Comparison of ENCODE assay signal across 15 cellular contexts in genomic region chr1:10401281-10401680, GRCh38. TPM values are rescaled to one million over a fixed set of nuclear protein-coding genes. Genes with fewer than 3 reads are reported as not detected.
DNase-seq lines count a peak whose midpoint lies in the region; ATAC-seq, FAIRE-seq and TF ChIP-seq lines count a peak whose summit lies in the region.
"Had no signal": no experiment of that assay in that cellular context is flagged by ENCODE, and none has a peak within 500 bp of the region (broad histone marks: within the 10 kb centered on the region; RNA-seq: fewer than 3 reads in every experiment).

No MANE protein-coding gene starts in this region.

- no peak overlapping the region for H3K18ac ChIP-seq in H9 (ENCODE audit: insufficient read length, low read depth, low read length)

- H3K4me1 ChIP-seq in A673 (ENCODE audit: insufficient read depth, low read length, poor library complexity, severe bottlenecking) (peaks cover 18% of the 10 kb centered on the region), H9 (ENCODE audit: insufficient read depth, low read length) (no peaks in the 10 kb centered on the region), K562 (replicated peaks in 1 of 2; ENCODE audit: control insufficient read depth in 2 of 2, insufficient read depth in 2 of 2, low read length in 2 of 2) (peaks cover 21 to 23% of the 10 kb centered on the region in 2 experiments), lower lobe of right lung (peaks cover 29% of the 10 kb centered on the region), suprapubic skin (peaks cover 26% of the 10 kb centered on the region)

- H3K4me1 Mint-ChIP-seq in H9, result peaks cover 14 to 18% of the 10 kb centered on the region in 2 experiments

- no peak overlapping the region for H3K23ac ChIP-seq in H9 (ENCODE audit: insufficient read length, low read depth, low read length)

- H2BK15ac ChIP-seq in H9 (ENCODE audit: low read depth, low read length), result no peak overlapping the region

- no peaks in the 10 kb centered on the region; a peak in 2 of 5 replicates for H3K9me3 Mint-ChIP-seq in H9
- H3K9me3 Mint-ChIP-seq: activated naive CD4-positive, alpha-beta T cell treated with anti-CD3 and anti-CD28 coated beads, Interleukin-2, amount 10 ng/mL, durations not matched to agents 7 days and 5 days had no signal

- no peak overlapping the region for H3K14ac ChIP-seq in H9 (ENCODE audit: insufficient read depth, low read length)

- no peaks in the 10 kb centered on the region for H3K79me1 ChIP-seq in H9 (ENCODE audit: insufficient read depth, low read depth, low read length, poor library complexity, severe bottlenecking)

- POLR2A ChIA-PET in A673 (lab: Charles Lee; ENCODE audit: low non-redundant PET), result no interaction called here
- POLR2A ChIA-PET in K562 (lab: Yijun Ruan, JAX), result interaction anchor here (0.6 to 2.7 kb wide), 7 partner anchors 10 to 1117 kb away, joined by 3 to 29 read pairs (median 4); no protein-coding TSS in a partner anchor

- H3K4me2 ChIP-seq in H9 (ENCODE audit: insufficient read depth, insufficient read length, low read length), result no peak overlapping the region
- no peak overlapping the region for H3K4me2 ChIP-seq in K562 (ENCODE audit: insufficient read depth, low read length)

- H2BK20ac ChIP-seq in H9 (ENCODE audit: low read depth, low read length, poor library complexity, severe bottlenecking), result no peak overlapping the region

- no peak overlapping the region for H2BK5ac ChIP-seq in H9 (ENCODE audit: insufficient read length, low read length)

- H4K20me1 ChIP-seq in H9 (ENCODE audit: control insufficient read depth, insufficient read depth, insufficient read length), result no peaks in the 10 kb centered on the region
- peaks cover 8% of the 10 kb centered on the region; the same call in 1 of the 2 replicates for H4K20me1 ChIP-seq in K562 (replicated peaks; ENCODE audit: control insufficient read depth, insufficient read depth, low read length)

- no peak overlapping the region for H4K91ac ChIP-seq in H9 (ENCODE audit: insufficient read length, low read depth, low read length)

- H3K27me3 ChIP-seq in A673 (replicated peaks; ENCODE audit: insufficient read depth, low read depth, low read length, poor library complexity), result no peaks in the 10 kb centered on the region
- no peaks in the 10 kb centered on the region for H3K27me3 ChIP-seq in H9 (ENCODE audit: insufficient read depth, low read length)
- H3K27me3 ChIP-seq in K562 (ENCODE audit: control insufficient read depth in 2 of 2, insufficient read depth in 2 of 2, low read length in 2 of 2), result no peaks in the 10 kb centered on the region
- no peaks in the 10 kb centered on the region for H3K27me3 ChIP-seq in lower lobe of right lung (ENCODE audit: low read depth)
- no peaks in the 10 kb centered on the region for H3K27me3 ChIP-seq in suprapubic skin
- H3K27me3 ChIP-seq: sigmoid colon had no signal

- H2BK120ac ChIP-seq in H9 (ENCODE audit: low read depth, low read length, poor library complexity, severe bottlenecking), result no peak overlapping the region

- no peak for FAIRE-seq in K562 (lab: Jason Lieb, UNC)
- FAIRE-seq: HTR-8/SVneo had no signal

- H3K27me3 Mint-ChIP-seq in H9 (ENCODE audit: low read depth), result no peaks in the 10 kb centered on the region

- CTCF ChIA-PET in A673 (lab: Charles Lee), result interaction anchor here (0.6 kb wide), 1 partner anchor 681 kb away, joined by 4 read pairs; no protein-coding TSS in a partner anchor
- CTCF ChIA-PET in K562 (lab: Yijun Ruan, JAX; ENCODE audit: low intra/inter-chr PET ratio), result no interaction called here

- H3K9ac ChIP-seq in H9 (ENCODE audit: extremely low read depth, insufficient read length, low read length), result no peak overlapping the region
- peak overlapping the region in 1 of 2 experiments; percentile 86; a peak in 1 of 4 replicates for H3K9ac ChIP-seq in K562 (ENCODE audit: insufficient read depth in 1 of 2, low read depth in 2 of 2, low read length in 2 of 2)

- no peaks in the 10 kb centered on the region for H3K9me1 ChIP-seq in K562 (ENCODE audit: control insufficient read depth, insufficient read depth, low read length)

- no TSS peak for BruUV-seq in A673 (replicated peaks; lab: Mats Ljungman, UMichigan)
- no TSS peak for BruUV-seq in K562 (replicated peaks; lab: Mats Ljungman, UMichigan)

- DNase-seq in A673 (ENCODE audit: low spot score) (no peak), H9 (no peak), K562 (ENCODE audit: extremely low read depth in 1 of 4, low spot score in 3 of 4) (no peak), lower lobe of right lung (no peak), NK-92 (lab: John Stamatoyannopoulos, UW; ENCODE audit: unreplicated experiment) (no peak), HuH-7.5 (ENCODE audit: low spot score) (no peak), suprapubic skin (ENCODE audit: low spot score in 2 of 2) (no peak)
- DNase-seq: activated CD4-positive, alpha-beta T cell treated with anti-CD3 and anti-CD28 coated beads, Interleukin-2, amount 50 U/mL, for 48 hours; activated naive CD4-positive, alpha-beta T cell treated with anti-CD3 and anti-CD28 coated beads, Interleukin-2, amount 10 ng/mL, durations not matched to agents 7 days and 5 days; hypothalamus; NCI-H187; sigmoid colon; T-helper 1 cell had no signal

- H3K79me2 ChIP-seq in H9 (ENCODE audit: insufficient read depth, low read length) (peaks cover 11% of the 10 kb centered on the region), K562 (ENCODE audit: control insufficient read depth, insufficient read depth, low read length) (peaks cover 42% of the 10 kb centered on the region)

- no peak overlapping the region for H3T11ph ChIP-seq in H9 (ENCODE audit: low read length)

- H4K5ac ChIP-seq in H9 (ENCODE audit: insufficient read length, low read depth, low read length), result no peak overlapping the region

- H3K36me3 ChIP-seq in A673 (ENCODE audit: insufficient read depth, low read length, poor library complexity, severe bottlenecking) (peaks cover 60% of the 10 kb centered on the region), K562 (ENCODE audit: control insufficient read depth, insufficient read depth, low read length) (peaks cover 62% of the 10 kb centered on the region), lower lobe of right lung (peaks cover 46% of the 10 kb centered on the region), suprapubic skin (peaks cover 41% of the 10 kb centered on the region)

- TF ChIP-seq EP300 in K562 (IDR thresholded peaks at IDR 0.05; ENCODE audit: low read length) (no peak), suprapubic skin (IDR thresholded peaks at IDR 0.05) (no peak)

- H2AFZ ChIP-seq in H9 (ENCODE audit: low read length), result no peak overlapping the region
- H2AFZ ChIP-seq in K562 (ENCODE audit: low read depth, low read length), result no peak overlapping the region

- H3K56ac ChIP-seq in H9 (ENCODE audit: insufficient read length, low read depth, low read length), result no peak overlapping the region

- no peak overlapping the region for H4K8ac ChIP-seq in H9 (replicated peaks; ENCODE audit: insufficient read length, low read depth, low read length)

- H2AK5ac ChIP-seq in H9 (ENCODE audit: insufficient read length, low read length), result no peak overlapping the region

- no peak for TF ChIP-seq POLR2A in K562 (conservative IDR thresholded peaks at IDR 0.05)
- no peak for TF ChIP-seq POLR2A in suprapubic skin (IDR thresholded peaks at IDR 0.05)

- H2BK12ac ChIP-seq in H9 (ENCODE audit: insufficient read length, low read depth, low read length), result no peak overlapping the region

- H3K4me3 ChIP-seq in A673 (ENCODE audit: low read depth, low read length, poor library complexity, severe bottlenecking) (peak overlapping the region; percentile 95), K562 (0 out of 2 replicates have a peak overlapping the region, but pooled peaks have one; percentile 66), lower lobe of right lung (no peak overlapping the region), suprapubic skin (no peak overlapping the region)
- H3K4me3 ChIP-seq: sigmoid colon had no signal

- peak overlapping the region in 1 of 2 experiments; percentile 95; a peak in 2 of 5 replicates for H3K4me3 Mint-ChIP-seq in H9

- peaks cover 43 to 68% (median 61%) of the 10 kb centered on the region in 3 experiments for H3K36me3 Mint-ChIP-seq in H9 (ENCODE audit: insufficient read depth in 1 of 3, low read depth in 3 of 3)

- intact Hi-C loops in A673 (cut with micrococcal nuclease; ENCODE audit: unreplicated experiment) (no loop called here), K562 (cut with micrococcal nuclease) (no loop called here), lower lobe of right lung (cut with DNase I) (no loop called here)

- ATAC-seq in K562, result no peak
- ATAC-seq in lower lobe of right lung, result no peak
- ATAC-seq in GM19395 (IDR thresholded peaks at IDR 0.05; ENCODE audit: unreplicated experiment), result no peak

- H3K27ac Mint-ChIP-seq in H9, result peak overlapping the region in 2 of 3 experiments; percentile 37 to 78; a peak in 2 of 7 replicates
- H3K27ac Mint-ChIP-seq: activated naive CD4-positive, alpha-beta T cell treated with anti-CD3 and anti-CD28 coated beads, Interleukin-2, amount 10 ng/mL, durations not matched to agents 7 days and 5 days had no signal

- no peak for TF ChIP-seq RAD21 in K562 (CRISPR knock-in tag; conservative IDR thresholded peaks at IDR 0.05 in 1 of 2, IDR thresholded peaks at IDR 0.05 in 1 of 2)

- no peak overlapping the region for H3K27ac ChIP-seq in A673 (ENCODE audit: low read depth, low read length, poor library complexity, severe bottlenecking)
- no peak overlapping the region for H3K27ac ChIP-seq in H9 (ENCODE audit: insufficient read length, low read depth, low read length)
- H3K27ac ChIP-seq in K562 (ENCODE audit: extremely low read depth, low read depth, low read length), result peak overlapping the region; percentile 92; the same call in 2 of the 3 replicates
- peak overlapping the region; percentile 32 for H3K27ac ChIP-seq in lower lobe of right lung
- H3K27ac ChIP-seq in suprapubic skin, result no peak overlapping the region

- H3K9me3 ChIP-seq in A673 (ENCODE audit: low read depth, low read length, poor library complexity, severe bottlenecking) (no peaks in the 10 kb centered on the region), H9 (ENCODE audit: control insufficient read depth, low read depth, low read length) (no peaks in the 10 kb centered on the region), K562 (replicated peaks; ENCODE audit: control insufficient read depth, insufficient read depth, low read depth, low read length) (no peaks in the 10 kb centered on the region), lower lobe of right lung (no peaks in the 10 kb centered on the region), suprapubic skin (no peaks in the 10 kb centered on the region)
- H3K9me3 ChIP-seq: sigmoid colon had no signal

- in situ Hi-C loops in K562 (cut with MboI), result no loop called here

- H3K23me2 ChIP-seq in H9 (ENCODE audit: insufficient read length, low read depth, low read length, poor library complexity, severe bottlenecking), result peaks cover 16% of the 10 kb centered on the region

- H3K4ac ChIP-seq in H9 (ENCODE audit: low read depth, low read length), result no peak overlapping the region

- TF ChIP-seq CTCF in A673 (conservative IDR thresholded peaks at IDR 0.05; ENCODE audit: low read depth, low read length) (no peak), H9 (conservative IDR thresholded peaks at IDR 0.05) (no peak), K562 (IDR thresholded peaks at IDR 0.05 in 2 of 3, conservative IDR thresholded peaks at IDR 0.05 in 1 of 3; ENCODE audit: insufficient read depth in 2 of 3, low read depth in 1 of 3, low read length in 3 of 3) (no peak), lower lobe of right lung (IDR thresholded peaks at IDR 0.05) (no peak), suprapubic skin (IDR thresholded peaks at IDR 0.05) (no peak)

- WGBS in H9 (ENCODE audit: extremely low coverage, insufficient read length, low lambda C conversion rate), result no CpG with 5 or more reads among the region's 1 CpG
- WGBS in K562 (ENCODE audit: insufficient coverage, low coverage, missing lambda C conversion rate), result 75% methylated on average over 1 of the region's 1 CpG
- WGBS in suprapubic skin, result 69% methylated on average over 1 of the region's 1 CpG

RNA-seq across cellular contexts. Expression of gene PGD, which starts 2.4 kb away (rescaled TPM):
- total RNA-seq in A673 (2021), result 423 and 451 TPM in 2 replicates
- total RNA-seq in H9 (2021), result 289 and 291 TPM in 2 replicates
- 148 and 225 TPM in 2 replicates for total RNA-seq in K562 (2011; cell fraction: chromatin; rRNA removed; ENCODE audit: low replicate concordance)
- 169 and 177 TPM in 2 replicates for total RNA-seq in K562 (2011; cell fraction: nucleolus; rRNA removed)
- total RNA-seq in K562 (2011; cell fraction: nucleoplasm; rRNA removed), result 160 and 163 TPM in 2 replicates
- 239 and 254 TPM in 2 replicates for total RNA-seq in K562 (2014; rRNA removed)
- total RNA-seq in K562 (2014; rRNA removed; fragmentation: Illumina TruSeq; extraction: Trizol), result 152 and 177 TPM in 2 replicates
- 191 and 200 TPM in 2 replicates for total RNA-seq in K562 (2015; rRNA removed; fragmentation: Illumina TruSeq; extraction: Trizol)
- 339 and 353 TPM in 2 replicates for total RNA-seq in K562 (2021)
- polyA plus RNA-seq in K562 (2011; rRNA removed), result 185 and 229 TPM in 2 replicates
- 256 and 298 TPM in 2 replicates for polyA plus RNA-seq in K562 (2011; cell fraction: cytosol; rRNA removed)
- 137 and 184 TPM in 2 replicates for polyA plus RNA-seq in K562 (2011; cell fraction: nucleus; rRNA removed)
- polyA plus RNA-seq in K562 (2012), result 387 and 522 TPM in 2 replicates
- polyA plus RNA-seq in K562 (2014; fragmentation: Illumina TruSeq; extraction: Trizol), result 402 and 513 TPM in 2 replicates
- polyA plus RNA-seq in K562 (2014; fragmentation: Nextera tagmentation; extraction: Ambion mirVana), result 100 to 1,000 TPM; 292 to 542 TPM
- 257 and 270 TPM in 2 replicates for polyA plus RNA-seq in K562 (2014; rRNA removed)
- polyA minus RNA-seq in K562 (2011; rRNA and poly(A)+ RNA removed), result 230 and 264 TPM in 2 replicates
- polyA minus RNA-seq in K562 (2011; cell fraction: cytosol; rRNA and poly(A)+ RNA removed), result 167 and 254 TPM in 2 replicates
- 47.3 and 81.1 TPM in 2 replicates for polyA minus RNA-seq in K562 (2011; cell fraction: nucleus; rRNA and poly(A)+ RNA removed)
- total RNA-seq in lower lobe of right lung, result 213 TPM
- total RNA-seq in suprapubic skin, result 10 to 100 TPM; 42.3 to 78.8 (median 77.7) TPM

RNA-seq across cellular contexts. Expression of gene CENPS, which starts 29.0 kb away (rescaled TPM):
- total RNA-seq in A673 (2021) (37.7 and 42.2 TPM in 2 replicates), H9 (2021) (16.3 and 17.8 TPM in 2 replicates), K562 (2014; rRNA removed) (21.7 and 24.0 TPM in 2 replicates), K562 (2014; rRNA removed; fragmentation: Illumina TruSeq; extraction: Trizol) (31.8 and 33.4 TPM in 2 replicates), K562 (2015; rRNA removed; fragmentation: Illumina TruSeq; extraction: Trizol) (26.7 and 31.3 TPM in 2 replicates), K562 (2021) (27.1 and 28.9 TPM in 2 replicates), lower lobe of right lung (13.4 TPM), suprapubic skin (1 to 10 TPM in 2 of 4 donors, under 1 TPM in 1, not detected in 1; 0.62 to 3.6 (median 2.5) TPM)
- total RNA-seq in K562 (2011; cell fraction: chromatin; rRNA removed; ENCODE audit: low replicate concordance), result 7.7 and 8.5 TPM in 2 replicates
- total RNA-seq in K562 (2011; cell fraction: nucleolus; rRNA removed), result 5.1 and 5.8 TPM in 2 replicates
- 6.0 and 8.2 TPM in 2 replicates for total RNA-seq in K562 (2011; cell fraction: nucleoplasm; rRNA removed)
- polyA plus RNA-seq in K562 (2011; rRNA removed) (12.6 and 14.0 TPM in 2 replicates), K562 (2014; fragmentation: Illumina TruSeq; extraction: Trizol) (26.0 and 26.3 TPM in 2 replicates), K562 (2014; fragmentation: Nextera tagmentation; extraction: Ambion mirVana) (10 to 100 TPM; 10.2 to 16.4 TPM), K562 (2014; rRNA removed) (20.5 and 36.0 TPM in 2 replicates)
- polyA plus RNA-seq in K562 (2011; cell fraction: cytosol; rRNA removed), result 9.0 and 12.0 TPM in 2 replicates
- 4.9 and 6.3 TPM in 2 replicates for polyA plus RNA-seq in K562 (2011; cell fraction: nucleus; rRNA removed)
- polyA plus RNA-seq in K562 (2012), result 29.5 and 36.6 TPM in 2 replicates
- 4.9 and 5.4 TPM in 2 replicates for polyA minus RNA-seq in K562 (2011; rRNA and poly(A)+ RNA removed)
- 2.4 and 4.5 TPM in 2 replicates for polyA minus RNA-seq in K562 (2011; cell fraction: cytosol; rRNA and poly(A)+ RNA removed)
- polyA minus RNA-seq in K562 (2011; cell fraction: nucleus; rRNA and poly(A)+ RNA removed), result 3.0 and 6.7 TPM in 2 replicates

RNA-seq across cellular contexts. Expression of gene CORT, which starts 48.5 kb away (rescaled TPM):
- total RNA-seq in A673 (2021), result 1.4 and 2.0 TPM in 2 replicates
- total RNA-seq in H9 (2021), result 0.33 TPM in 1 of 2 replicates, not detected in the other
- total RNA-seq in K562 (2011; cell fraction: chromatin; rRNA removed; ENCODE audit: low replicate concordance), result 0.51 and 1.1 TPM in 2 replicates
- 0.53 and 1.0 TPM in 2 replicates for total RNA-seq in K562 (2011; cell fraction: nucleolus; rRNA removed)
- 1.0 and 1.3 TPM in 2 replicates for total RNA-seq in K562 (2011; cell fraction: nucleoplasm; rRNA removed)
- total RNA-seq in K562 (2014; rRNA removed), result 0.29 TPM in 1 of 2 replicates, not detected in the other
- 0.11 and 0.19 TPM in 2 replicates for total RNA-seq in K562 (2014; rRNA removed; fragmentation: Illumina TruSeq; extraction: Trizol)
- total RNA-seq in K562 (2015; rRNA removed; fragmentation: Illumina TruSeq; extraction: Trizol), result 0.34 and 0.54 TPM in 2 replicates
- total RNA-seq in K562 (2021), result 0.51 TPM in 1 of 2 replicates, not detected in the other
- not detected in 2 replicates for polyA plus RNA-seq in K562 (2011; rRNA removed)
- polyA plus RNA-seq in K562 (2011; cell fraction: cytosol; rRNA removed), result not detected in 2 replicates
- polyA plus RNA-seq in K562 (2011; cell fraction: nucleus; rRNA removed), result 0.37 TPM in 1 of 2 replicates, not detected in the other
- 0.16 and 0.42 TPM in 2 replicates for polyA plus RNA-seq in K562 (2012)
- polyA plus RNA-seq in K562 (2014; fragmentation: Illumina TruSeq; extraction: Trizol), result 0.15 TPM in 2 replicates
- polyA plus RNA-seq in K562 (2014; fragmentation: Nextera tagmentation; extraction: Ambion mirVana), result not detected
- polyA plus RNA-seq in K562 (2014; rRNA removed), result 0.08 TPM in 1 of 2 replicates, not detected in the other
- not detected in 2 replicates for polyA minus RNA-seq in K562 (2011; rRNA and poly(A)+ RNA removed)
- polyA minus RNA-seq in K562 (2011; cell fraction: cytosol; rRNA and poly(A)+ RNA removed), result not detected in 2 replicates
- not detected in 2 replicates for polyA minus RNA-seq in K562 (2011; cell fraction: nucleus; rRNA and poly(A)+ RNA removed)
- not detected for total RNA-seq in lower lobe of right lung
- not detected for total RNA-seq in suprapubic skin

Comparison
In these comparisons a context has a peak if more than half of its experiments do, and no peak if none do; other contexts are left out.
1. H3K27ac ChIP-seq: peak in K562 (single experiment) and lower lobe of right lung (single experiment); none in A673 (single experiment), H9 (single experiment) and suprapubic skin (single experiment).
2. H3K4me3 ChIP-seq: peak in A673 (single experiment) and K562 (single experiment); none in lower lobe of right lung (single experiment) and suprapubic skin (single experiment).